ENCODE assay signal across 2 cellular contexts in genomic region chr6:32126880-32127279, GRCh38.
TF ChIP-seq lines count a peak whose summit lies in the region.

No MANE protein-coding gene starts in this region.

TF ChIP-seq in SK-N-SH, 30 proteins besides CTCF, POLR2A, EP300 and RAD21 (continued from another document):
- TF ChIP-seq MAX (IDR thresholded peaks at IDR 0.05; ENCODE audit: low read depth): no peak
- no peak for TF ChIP-seq NFIC (IDR thresholded peaks at IDR 0.05; ENCODE audit: borderline replicate concordance)
- no peak for TF ChIP-seq FOXJ3 (CRISPR knock-in tag; IDR thresholded peaks at IDR 0.05)
- TF ChIP-seq NRF1 (IDR thresholded peaks at IDR 0.05; ENCODE audit: low read depth, low read length): no peak
- TF ChIP-seq TAF1 (IDR thresholded peaks at IDR 0.05; ENCODE audit: borderline replicate concordance, low read depth, low read length): no peak
- TF ChIP-seq MXI1 (IDR thresholded peaks at IDR 0.05; ENCODE audit: low read depth, low read length): no peak

TF ChIP-seq in SK-N-SH treated with all-trans-retinoic acid at 6 μM for 48 hours, 23 proteins besides CTCF, POLR2A, EP300 and RAD21 (continued from another document):
- TF ChIP-seq PATZ1 (CRISPR knock-in tag; IDR thresholded peaks at IDR 0.05; ENCODE audit: borderline replicate concordance) (no peak), PPARA (CRISPR knock-in tag; IDR thresholded peaks at IDR 0.05; ENCODE audit: borderline replicate concordance) (no peak), ZNF70 (CRISPR knock-in tag; IDR thresholded peaks at IDR 0.05) (no peak), OSR1 (CRISPR knock-in tag; IDR thresholded peaks at IDR 0.05) (no peak), ESRRG (CRISPR knock-in tag; IDR thresholded peaks at IDR 0.05) (no peak), ZNF565 (CRISPR knock-in tag; conservative IDR thresholded peaks at IDR 0.05; ENCODE audit: low read depth) (no peak), TSHZ2 (CRISPR knock-in tag; IDR thresholded peaks at IDR 0.05) (no peak)
